In genomic region chr4:73446336-73446938, GRCh38 we compare ENCODE assay signal across 9 cellular contexts. TPM values are rescaled to one million over a fixed set of nuclear protein-coding genes. Genes with fewer than 3 reads are reported as not detected.
DNase-seq lines count a peak whose midpoint lies in the region; ATAC-seq and TF ChIP-seq lines count a peak whose summit lies in the region.
"Had no signal": no experiment of that assay in that cellular context is flagged by ENCODE, and none has a peak within 500 bp of the region (broad histone marks: within the 10 kb centered on the region; RNA-seq: fewer than 3 reads in every experiment).

No MANE protein-coding gene starts in this region.

- no peaks in the 10 kb centered on the region for H3K9me3 ChIP-seq in breast epithelium

- H3K23ac ChIP-seq in mesendoderm (ENCODE audit: low read length), result no peak overlapping the region

- no peak overlapping the region for H2BK15ac ChIP-seq in mesendoderm (replicated peaks; ENCODE audit: low read depth)

- intact Hi-C loops in breast epithelium (cut with DNase I; ENCODE audit: low total_unique reads), result no loop called here

- H2BK5ac ChIP-seq in mesendoderm (ENCODE audit: low read length), result no peak overlapping the region

- no peaks in the 10 kb centered on the region for H3K27me3 ChIP-seq in breast epithelium
- no peaks in the 10 kb centered on the region for H3K27me3 ChIP-seq in mesendoderm (ENCODE audit: insufficient read depth, low read length, poor library complexity)

- no peak overlapping the region for H4K8ac ChIP-seq in mesendoderm (ENCODE audit: low read depth, low read length)

- H3K4me3 ChIP-seq in breast epithelium, result no peak overlapping the region
- no peak overlapping the region for H3K4me3 ChIP-seq in mesendoderm (ENCODE audit: low read length)

- no peak overlapping the region for H4K5ac ChIP-seq in mesendoderm (ENCODE audit: low read length)

- no peak overlapping the region for H2BK120ac ChIP-seq in mesendoderm (ENCODE audit: low read depth, low read length)

- H3K36me3 ChIP-seq in breast epithelium, result no peaks in the 10 kb centered on the region
- no peaks in the 10 kb centered on the region for H3K36me3 ChIP-seq in mesendoderm (ENCODE audit: control insufficient read depth, insufficient read depth, low read length)

- H3K4me2 ChIP-seq in mesendoderm (ENCODE audit: low read length), result no peak overlapping the region

- H3K79me1 ChIP-seq in mesendoderm (ENCODE audit: low read length), result no peaks in the 10 kb centered on the region

- H3K18ac ChIP-seq in mesendoderm (ENCODE audit: low read length), result no peak overlapping the region

- H3K27ac ChIP-seq in breast epithelium (no peak overlapping the region), mesendoderm (ENCODE audit: low read depth, low read length) (no peak overlapping the region)

- no peaks in the 10 kb centered on the region for H3K4me1 ChIP-seq in breast epithelium
- no peaks in the 10 kb centered on the region for H3K4me1 ChIP-seq in mesendoderm (ENCODE audit: control insufficient read depth, low read depth, low read length)

- no peak overlapping the region for H3K4ac ChIP-seq in mesendoderm (ENCODE audit: low read depth, low read length)

- no peak overlapping the region for H3K56ac ChIP-seq in mesendoderm (ENCODE audit: low read length)

- H2AK5ac ChIP-seq in mesendoderm (ENCODE audit: low read length), result no peak overlapping the region

- peak in 2 of 3 donors; percentile 60 to 76 for TF ChIP-seq CTCF in breast epithelium (IDR thresholded peaks at IDR 0.05)

- H3K9ac ChIP-seq in mesendoderm (ENCODE audit: low read length), result no peak overlapping the region

- H3K79me2 ChIP-seq in mesendoderm (ENCODE audit: control insufficient read depth, insufficient read depth, low read length), result no peaks in the 10 kb centered on the region

- peak; percentile 64 for DNase-seq in SIG-M5 treated with dmso at 0.1 percent for 504 hours (lab: John Stamatoyannopoulos, UW; ENCODE audit: unreplicated experiment)
- no peak for DNase-seq in SIG-M5 (lab: John Stamatoyannopoulos, UW)
- DNase-seq in NCI-H748 treated with DMSO at 0.1 percent for 48 hours (lab: John Stamatoyannopoulos, UW), result peak; percentile 40
- no peak for DNase-seq in breast epithelium (ENCODE audit: low spot score in 2 of 2)
- DNase-seq in mesendoderm, result peak; percentile 67
- DNase-seq in occipital lobe (lab: John Stamatoyannopoulos, UW), result no peak

- ATAC-seq in GM19467 (IDR thresholded peaks at IDR 0.05; ENCODE audit: unreplicated experiment) (peak; percentile 98), HG03432 (IDR thresholded peaks at IDR 0.05; ENCODE audit: unreplicated experiment) (peak; percentile 98)

- WGBS in mesendoderm (ENCODE audit: extremely low coverage, insufficient coverage, low lambda C conversion rate), result no CpG with 5 or more reads among the region's 4 CpGs

- no peak for TF ChIP-seq POLR2A in breast epithelium (IDR thresholded peaks at IDR 0.05)

RNA-seq across cellular contexts. Expression of gene AFP, which starts 10.4 kb away (rescaled TPM):
- total RNA-seq in breast epithelium (1 to 10 TPM in 1 of 3 donors, not detected in 2; 3.2 TPM), occipital lobe (0.62 TPM)
- 9.5 TPM for polyA plus RNA-seq in mesendoderm (2013, experiment 1 of 2)
- 10.3 TPM for polyA plus RNA-seq in mesendoderm (2013, experiment 2 of 2)
- total RNA-seq: urinary bladder had no signal
- polyA plus RNA-seq: urinary bladder had no signal

RNA-seq across cellular contexts. Expression of gene AFM, which starts 35.1 kb away (rescaled TPM):
- total RNA-seq in breast epithelium (not detected), occipital lobe (not detected)
- polyA plus RNA-seq in mesendoderm (2013, experiment 1 of 2), result not detected
- polyA plus RNA-seq in mesendoderm (2013, experiment 2 of 2), result not detected
- total RNA-seq: urinary bladder had no signal

RNA-seq across cellular contexts. Expression of gene ALB, which starts 42.4 kb away (rescaled TPM):
- total RNA-seq in breast epithelium, result 1 to 10 TPM in 1 of 3 donors, under 1 TPM in 1, not detected in 1; 0.66 to 9.1 TPM
- polyA plus RNA-seq in mesendoderm (2013, experiment 1 of 2), result 0.56 TPM
- 0.53 TPM for polyA plus RNA-seq in mesendoderm (2013, experiment 2 of 2)
- total RNA-seq in occipital lobe, result 14.2 TPM

Comparison
In these comparisons a context has a peak if more than half of its experiments do, and no peak if none do; other contexts are left out.
1. DNase-seq: peak in SIG-M5 treated with dmso at 0.1 percent for 504 hours (single experiment), NCI-H748 treated with DMSO at 0.1 percent for 48 hours (single experiment) and mesendoderm (single experiment); none in SIG-M5 (single experiment), breast epithelium (0 of 2) and occipital lobe (single experiment).